In the genomic region with DNA sequence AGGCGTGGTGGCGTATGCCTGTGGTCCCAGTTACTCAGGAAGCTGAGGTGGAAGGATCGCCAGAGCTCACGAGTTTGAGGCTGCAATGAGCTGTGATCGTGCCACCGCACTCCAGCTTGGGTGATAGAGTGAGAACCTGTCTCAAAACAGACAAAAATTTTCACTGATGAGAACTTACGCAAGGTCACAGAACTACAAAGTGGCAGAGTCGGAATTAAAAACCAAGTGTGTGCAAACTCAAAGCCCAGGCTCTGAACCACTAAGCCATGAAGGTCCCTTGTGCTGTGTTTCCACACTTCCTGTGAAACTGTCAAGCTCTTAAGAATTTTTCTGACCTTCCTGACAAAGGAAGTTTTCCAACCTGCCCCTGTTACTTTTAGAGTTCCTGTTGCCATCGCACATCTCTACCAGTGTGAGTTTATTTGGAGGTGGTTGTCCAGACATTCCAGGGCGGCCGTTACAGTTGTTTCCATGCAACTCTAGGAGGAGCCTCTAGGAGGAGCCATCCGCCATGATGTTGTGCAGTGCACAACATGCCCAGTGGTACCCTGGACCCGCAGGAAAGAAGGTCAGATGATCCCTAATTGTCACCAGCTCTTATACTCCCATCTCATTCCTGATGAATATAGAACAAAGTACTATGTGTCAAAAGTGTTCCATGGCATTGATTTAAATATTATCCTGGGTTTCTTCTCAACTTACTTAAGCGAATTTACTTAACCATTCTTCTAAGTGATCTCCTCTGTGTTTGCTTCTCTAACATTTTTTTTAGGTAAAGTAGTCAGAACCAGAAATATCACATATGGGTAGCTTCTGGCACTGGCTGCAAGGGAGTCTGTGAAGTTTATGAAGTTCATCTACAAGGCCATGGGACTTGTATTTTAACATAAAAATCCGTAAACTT, we compare ENCODE assay signal across 9 cellular contexts. TPM values are rescaled to one million over a fixed set of nuclear protein-coding genes. Genes with fewer than 3 reads are reported as not detected.
DNase-seq lines count a peak whose midpoint lies in the region; ATAC-seq lines count a peak whose summit lies in the region.
"Had no signal": no experiment of that assay in that cellular context is flagged by ENCODE, and none has a peak within 500 bp of the region (broad histone marks: within the 10 kb centered on the region; RNA-seq: fewer than 3 reads in every experiment).

No MANE protein-coding gene starts in this region.

- peak; percentile 44 for DNase-seq in Daoy (ENCODE audit: low read depth)
- peak; percentile 6 for DNase-seq in HK-2 (ENCODE audit: unreplicated experiment)
- peak; percentile 50 for DNase-seq in UCSD-AML1 (lab: John Stamatoyannopoulos, UW; ENCODE audit: unreplicated experiment)
- peak; percentile 72 for DNase-seq in left lobe of liver (ENCODE audit: low spot score)
- DNase-seq in T-helper 17 cell: no peak
- DNase-seq in activated CD4-positive, alpha-beta T cell treated with anti-CD3 and anti-CD28 coated beads, Interleukin-2, amount 10 ng/mL, durations not matched to agents 7 days and 5 days: no peak

- ATAC-seq in left lobe of liver: peak; percentile 99
- no peak for ATAC-seq in T-helper 17 cell
- ATAC-seq in activated CD4-positive, CD25-positive, alpha-beta regulatory T cell treated with anti-CD3 and anti-CD28 coated beads, Interleukin-2, amount 50 U/mL, for 24 hours: no peak
- ATAC-seq in HG03159 (IDR thresholded peaks at IDR 0.05; ENCODE audit: unreplicated experiment): no peak

- no peak overlapping the region for H3K4me3 Mint-ChIP-seq in T-helper 17 cell
- no peak overlapping the region for H3K4me3 Mint-ChIP-seq in activated CD4-positive, alpha-beta T cell treated with anti-CD3 and anti-CD28 coated beads, Interleukin-2, amount 10 ng/mL, durations not matched to agents 7 days and 5 days

- H3K9me3 Mint-ChIP-seq in activated CD4-positive, alpha-beta T cell treated with anti-CD3 and anti-CD28 coated beads, Interleukin-2, amount 10 ng/mL, durations not matched to agents 7 days and 5 days: no peaks in the 10 kb centered on the region

- CTCF ChIA-PET in activated CD4-positive, alpha-beta T cell treated with anti-CD3 and anti-CD28 coated beads, Interleukin-2, amount 10 ng/mL, durations not matched to agents 7 days and 5 days (lab: Charles Lee): interaction anchor here (1.2 kb wide), 1 partner anchor 12 kb away, joined by 5 read pairs; no protein-coding TSS in a partner anchor

- POLR2A ChIA-PET in activated CD4-positive, alpha-beta T cell treated with anti-CD3 and anti-CD28 coated beads, Interleukin-2, amount 10 ng/mL, durations not matched to agents 7 days and 5 days (lab: Charles Lee): no interaction called here

- H3K4me1 Mint-ChIP-seq in T-helper 17 cell: no peaks in the 10 kb centered on the region
- no peaks in the 10 kb centered on the region for H3K4me1 Mint-ChIP-seq in activated CD4-positive, alpha-beta T cell treated with anti-CD3 and anti-CD28 coated beads, Interleukin-2, amount 10 ng/mL, durations not matched to agents 7 days and 5 days

- H3K9me3 ChIP-seq in T-helper 17 cell (ENCODE audit: control insufficient read depth, low read length, poor library complexity, severe bottlenecking): no peaks in the 10 kb centered on the region

- H3K36me3 Mint-ChIP-seq in T-helper 17 cell (ENCODE audit: low read depth): no peaks in the 10 kb centered on the region
- H3K36me3 Mint-ChIP-seq in activated CD4-positive, alpha-beta T cell treated with anti-CD3 and anti-CD28 coated beads, Interleukin-2, amount 10 ng/mL, durations not matched to agents 7 days and 5 days (ENCODE audit: low read depth): no peaks in the 10 kb centered on the region

- peaks cover 29% of the 10 kb centered on the region for H3K27me3 Mint-ChIP-seq in T-helper 17 cell
- H3K27me3 Mint-ChIP-seq in activated CD4-positive, alpha-beta T cell treated with anti-CD3 and anti-CD28 coated beads, Interleukin-2, amount 10 ng/mL, durations not matched to agents 7 days and 5 days: no peaks in the 10 kb centered on the region

- H3K27ac Mint-ChIP-seq in T-helper 17 cell: no peak overlapping the region
- H3K27ac Mint-ChIP-seq in activated CD4-positive, alpha-beta T cell treated with anti-CD3 and anti-CD28 coated beads, Interleukin-2, amount 10 ng/mL, durations not matched to agents 7 days and 5 days: no peak overlapping the region

RNA-seq across cellular contexts. Expression of a gene that starts 49.0 kb away (rescaled TPM):
- not detected in 2 replicates for total RNA-seq in Daoy (2014; rRNA removed; shearing (Covaris generic))
- total RNA-seq in left lobe of liver: not detected
- not detected for total RNA-seq in T-helper 17 cell
- not detected for total RNA-seq in activated CD4-positive, alpha-beta T cell treated with anti-CD3 and anti-CD28 coated beads, Interleukin-2, amount 10 ng/mL, durations not matched to agents 7 days and 5 days
- total RNA-seq: subcutaneous adipose tissue had no signal

Comparison
In these comparisons a context has a peak if more than half of its experiments do, and no peak if none do; other contexts are left out.
1. DNase-seq: peak in Daoy (single experiment), HK-2 (single experiment), UCSD-AML1 (single experiment) and left lobe of liver (single experiment); none in T-helper 17 cell (0 of 3) and activated CD4-positive, alpha-beta T cell treated with anti-CD3 and anti-CD28 coated beads, Interleukin-2, amount 10 ng/mL, durations not matched to agents 7 days and 5 days (single experiment).